ENCODE assay signal across 26 cellular contexts in genomic region chrX:47610506-47610905, GRCh38.
"Had no signal": no experiment of that assay in that cellular context is flagged by ENCODE, and none has a peak within 500 bp of the region (broad histone marks: within the 10 kb centered on the region; RNA-seq: fewer than 3 reads in every experiment).

No MANE protein-coding gene starts in this region.

- H3K4me3 ChIP-seq: adrenal gland, body of pancreas, coronary artery, dorsolateral prefrontal cortex, esophagus squamous epithelium had no signal

- DNase-seq: activated CD4-positive, alpha-beta memory T cell treated with anti-CD3 and anti-CD28 coated beads for 36 hours; activated CD4-positive, alpha-beta T cell treated with anti-CD3 and anti-CD28 coated beads for 36 hours; activated CD4-positive, alpha-beta T cell treated with anti-CD3 and anti-CD28 coated beads, Interleukin-2, amount 10 ng/mL, durations not matched to agents 24 days and 14 days; activated CD4-positive, CD25-positive, alpha-beta regulatory T cell; activated CD8-positive, alpha-beta memory T cell treated with anti-CD3 and anti-CD28 coated beads, Interleukin-2, amount 10 ng/mL, durations not matched to agents 7 days and 5 days; activated CD8-positive, alpha-beta memory T cell treated with anti-CD3 and anti-CD28 coated beads, Interleukin-2, amount 50 U/mL, for 4 hours; activated CD8-positive, alpha-beta T cell treated with anti-CD3 and anti-CD28 coated beads, Interleukin-2, amount 10 ng/mL, durations not matched to agents 7 days and 5 days; activated effector memory CD4-positive, alpha-beta T cell treated with anti-CD3 and anti-CD28 coated beads, Interleukin-2, amount 50 U/mL, for 16 hours; activated naive CD4-positive, alpha-beta T cell treated with anti-CD3 and anti-CD28 coated beads for 36 hours; activated naive CD8-positive, alpha-beta T cell treated with anti-CD3 and anti-CD28 coated beads for 36 hours; activated naive CD8-positive, alpha-beta T cell treated with anti-CD3 and anti-CD28 coated beads, Interleukin-2, amount 50 U/mL, for 24 hours; activated T-cell treated with anti-CD3 and anti-CD28 coated beads, Interleukin-2, amount 50 U/mL, for 1 hour; activated T-cell treated with anti-CD3 and anti-CD28 coated beads, Interleukin-2, amount 50 U/mL, for 48 hours; amygdala; aorta; body of pancreas; dorsolateral prefrontal cortex; effector memory CD4-positive, alpha-beta T cell; endodermal cell; erythroblast; esophagus squamous epithelium; foreskin fibroblast; T-helper 2 cell had no signal

- FAIRE-seq: frontal cortex had no signal

- ATAC-seq: activated CD4-positive, alpha-beta T cell treated with anti-CD3 and anti-CD28 coated beads for 36 hours; activated CD8-positive, alpha-beta memory T cell treated with anti-CD3 and anti-CD28 coated beads, Interleukin-2, amount 10 ng/mL, durations not matched to agents 7 days and 5 days; activated CD8-positive, alpha-beta T cell treated with anti-CD3 and anti-CD28 coated beads, Interleukin-2, amount 10 ng/mL, durations not matched to agents 7 days and 5 days; activated naive CD8-positive, alpha-beta T cell treated with anti-CD3 and anti-CD28 coated beads, Interleukin-2, amount 50 U/mL, for 24 hours; body of pancreas had no signal

- H3K27me3 ChIP-seq: adrenal gland, body of pancreas, esophagus squamous epithelium had no signal

- H3K36me3 ChIP-seq: adrenal gland, esophagus squamous epithelium had no signal
